19 cellular contexts compared by ENCODE assay signal in genomic region chr17:38709864-38710602, GRCh38. TPM values are rescaled to one million over a fixed set of nuclear protein-coding genes. Genes with fewer than 3 reads are reported as not detected.
DNase-seq lines count a peak whose midpoint lies in the region; ATAC-seq and TF ChIP-seq lines count a peak whose summit lies in the region.
"Had no signal": no experiment of that assay in that cellular context is flagged by ENCODE, and none has a peak within 500 bp of the region (broad histone marks: within the 10 kb centered on the region; RNA-seq: fewer than 3 reads in every experiment).

No MANE protein-coding gene starts in this region.

- no peaks in the 10 kb centered on the region for H3K9me3 ChIP-seq in SJCRH30 (replicated peaks)
- H3K9me3 ChIP-seq in neural progenitor cell (ENCODE audit: low read depth), result no peaks in the 10 kb centered on the region
- H3K9me3 ChIP-seq: tibial nerve had no signal

- H3K27me3 ChIP-seq in SJCRH30 (no peaks in the 10 kb centered on the region), neural progenitor cell (peaks cover 26% of the 10 kb centered on the region)
- H3K27me3 ChIP-seq: tibial nerve had no signal

- H3K4me3 ChIP-seq in SJCRH30 (no peak overlapping the region), neural progenitor cell (no peak overlapping the region)
- H3K4me3 ChIP-seq: tibial nerve had no signal

- no peak for DNase-seq in activated naive CD4-positive, alpha-beta T cell treated with anti-CD3 and anti-CD28 coated beads, Interleukin-2, amount 50 U/mL, for 72 hours (ENCODE audit: low spot score in 2 of 2)
- DNase-seq in activated naive CD4-positive, alpha-beta T cell treated with anti-CD3 and anti-CD28 coated beads, Interleukin-2, amount 10 ng/mL, durations not matched to agents 7 days and 5 days, result no peak
- DNase-seq in SJCRH30 (peak; percentile 88 to 93), immature natural killer cell (no peak), neural progenitor cell (ENCODE audit: low spot score) (no peak)
- DNase-seq in stimulated activated naive CD8-positive, alpha-beta T cell treated with anti-CD3 and anti-CD28 coated beads, Interleukin-15, amount 100 ng/mL, for 72 hours, result no peak
- DNase-seq in activated CD8-positive, alpha-beta memory T cell treated with anti-CD3 and anti-CD28 coated beads, Interleukin-2, amount 50 U/mL, for 48 hours, result no peak
- DNase-seq: activated CD4-positive, alpha-beta T cell treated with anti-CD3 and anti-CD28 coated beads, Interleukin-2, amount 50 U/mL, for 1 hour; activated gamma-delta T cell; effector CD4-positive, alpha-beta T cell; left ventricle myocardium superior; NCI-H2107; NCI-H774; RPMI8226; stimulated activated CD4-positive, alpha-beta T cell treated with anti-CD3 and anti-CD28 coated beads, Interleukin-2, amount 100 ng/mL, for 48 hours; stimulated activated CD8-positive, alpha-beta memory T cell treated with anti-CD3 and anti-CD28 coated beads, Interleukin-4, amount 100 ng/mL, for 48 hours had no signal

- H3K27ac Mint-ChIP-seq in activated naive CD4-positive, alpha-beta T cell treated with anti-CD3 and anti-CD28 coated beads, Interleukin-2, amount 50 U/mL, for 72 hours, result peak overlapping the region; percentile 13 to 93
- no peak overlapping the region for H3K27ac Mint-ChIP-seq in activated naive CD4-positive, alpha-beta T cell treated with anti-CD3 and anti-CD28 coated beads, Interleukin-2, amount 10 ng/mL, durations not matched to agents 7 days and 5 days
- H3K27ac Mint-ChIP-seq in immature natural killer cell, result peak overlapping the region; percentile 49 to 91 (median 88)
- H3K27ac Mint-ChIP-seq in stimulated activated naive CD8-positive, alpha-beta T cell treated with anti-CD3 and anti-CD28 coated beads, Interleukin-15, amount 100 ng/mL, for 72 hours, result peak overlapping the region; percentile 75 to 92
- H3K27ac Mint-ChIP-seq in neural progenitor cell, result no peak overlapping the region

- H3K4me3 Mint-ChIP-seq in activated naive CD4-positive, alpha-beta T cell treated with anti-CD3 and anti-CD28 coated beads, Interleukin-2, amount 10 ng/mL, durations not matched to agents 7 days and 5 days, result no peak overlapping the region
- H3K4me3 Mint-ChIP-seq in immature natural killer cell (peak overlapping the region in 4 of 5 donors; percentile 31 to 57 (median 47)), neural progenitor cell (no peak overlapping the region)
- no peak overlapping the region for H3K4me3 Mint-ChIP-seq in stimulated activated naive CD8-positive, alpha-beta T cell treated with anti-CD3 and anti-CD28 coated beads, Interleukin-15, amount 100 ng/mL, for 72 hours

- no peak overlapping the region for H2AFZ ChIP-seq in neural progenitor cell (replicated peaks)

- peaks cover 22% of the 10 kb centered on the region for H3K4me1 ChIP-seq in SJCRH30
- H3K4me1 ChIP-seq in neural progenitor cell, result peaks cover 9% of the 10 kb centered on the region

- H3K27me3 Mint-ChIP-seq in activated naive CD4-positive, alpha-beta T cell treated with anti-CD3 and anti-CD28 coated beads, Interleukin-2, amount 10 ng/mL, durations not matched to agents 7 days and 5 days, result no peaks in the 10 kb centered on the region
- H3K27me3 Mint-ChIP-seq in immature natural killer cell (ENCODE audit: low read depth in 3 of 3), result peaks cover 2 to 7% (median 3%) of the 10 kb centered on the region in 3 donors
- no peaks in the 10 kb centered on the region for H3K27me3 Mint-ChIP-seq in stimulated activated naive CD8-positive, alpha-beta T cell treated with anti-CD3 and anti-CD28 coated beads, Interleukin-15, amount 100 ng/mL, for 72 hours
- H3K27me3 Mint-ChIP-seq in neural progenitor cell (ENCODE audit: insufficient read depth, low read depth), result peaks cover 5% of the 10 kb centered on the region

- no peak overlapping the region for H3K9ac ChIP-seq in neural progenitor cell

- H3K27ac ChIP-seq in SJCRH30 (peak overlapping the region; percentile 31), neural progenitor cell (no peak overlapping the region)
- H3K27ac ChIP-seq: tibial nerve had no signal

- no peak overlapping the region for H3K4me2 ChIP-seq in neural progenitor cell

- TF ChIP-seq CTCF in neural progenitor cell (IDR thresholded peaks at IDR 0.05), result no peak

- no peak for ATAC-seq in activated naive CD4-positive, alpha-beta T cell treated with anti-CD3 and anti-CD28 coated beads, Interleukin-2, amount 50 U/mL, for 72 hours
- ATAC-seq in stimulated activated naive CD8-positive, alpha-beta T cell treated with anti-CD3 and anti-CD28 coated beads, Interleukin-15, amount 100 ng/mL, for 72 hours, result no peak
- ATAC-seq in GM21390 (IDR thresholded peaks at IDR 0.05; ENCODE audit: unreplicated experiment), result no peak
- ATAC-seq: left ventricle myocardium superior, sciatic nerve had no signal

- peaks cover 9% of the 10 kb centered on the region; the same call in 1 of the 2 replicates for H3K36me3 ChIP-seq in SJCRH30
- H3K36me3 ChIP-seq in neural progenitor cell, result no peaks in the 10 kb centered on the region

- CTCF ChIA-PET in activated naive CD4-positive, alpha-beta T cell treated with anti-CD3 and anti-CD28 coated beads, Interleukin-2, amount 10 ng/mL, durations not matched to agents 7 days and 5 days (lab: Charles Lee), result interaction anchor here (1.5 to 3.9 kb wide), 3 partner anchors 19 to 34 kb away, joined by 4 to 14 read pairs (median 8); no protein-coding TSS in a partner anchor

- peaks cover 31 to 45% of the 10 kb centered on the region in 2 donors for H3K36me3 Mint-ChIP-seq in activated naive CD4-positive, alpha-beta T cell treated with anti-CD3 and anti-CD28 coated beads, Interleukin-2, amount 50 U/mL, for 72 hours
- H3K36me3 Mint-ChIP-seq in activated naive CD4-positive, alpha-beta T cell treated with anti-CD3 and anti-CD28 coated beads, Interleukin-2, amount 10 ng/mL, durations not matched to agents 7 days and 5 days, result peaks cover 58% of the 10 kb centered on the region
- H3K36me3 Mint-ChIP-seq in immature natural killer cell (peaks cover 10 to 38% (median 24%) of the 10 kb centered on the region in 3 donors), neural progenitor cell (peaks cover 4% of the 10 kb centered on the region)

- H3K9me3 Mint-ChIP-seq in activated naive CD4-positive, alpha-beta T cell treated with anti-CD3 and anti-CD28 coated beads, Interleukin-2, amount 50 U/mL, for 72 hours, result no peaks in the 10 kb centered on the region
- no peaks in the 10 kb centered on the region for H3K9me3 Mint-ChIP-seq in activated naive CD4-positive, alpha-beta T cell treated with anti-CD3 and anti-CD28 coated beads, Interleukin-2, amount 10 ng/mL, durations not matched to agents 7 days and 5 days
- no peaks in the 10 kb centered on the region for H3K9me3 Mint-ChIP-seq in immature natural killer cell
- H3K9me3 Mint-ChIP-seq in stimulated activated naive CD8-positive, alpha-beta T cell treated with anti-CD3 and anti-CD28 coated beads, Interleukin-15, amount 100 ng/mL, for 72 hours, result no peaks in the 10 kb centered on the region
- H3K9me3 Mint-ChIP-seq in neural progenitor cell, result no peaks in the 10 kb centered on the region

- H4K20me1 ChIP-seq in neural progenitor cell (ENCODE audit: low read depth), result peaks cover 44% of the 10 kb centered on the region

- H3K4me1 Mint-ChIP-seq in activated naive CD4-positive, alpha-beta T cell treated with anti-CD3 and anti-CD28 coated beads, Interleukin-2, amount 10 ng/mL, durations not matched to agents 7 days and 5 days, result peaks cover 65% of the 10 kb centered on the region
- H3K4me1 Mint-ChIP-seq in immature natural killer cell (peaks cover 59 to 65% of the 10 kb centered on the region in 2 donors), neural progenitor cell (peaks cover 32% of the 10 kb centered on the region)
- H3K4me1 Mint-ChIP-seq in stimulated activated naive CD8-positive, alpha-beta T cell treated with anti-CD3 and anti-CD28 coated beads, Interleukin-15, amount 100 ng/mL, for 72 hours, result peaks cover 81% of the 10 kb centered on the region

- H3K79me2 ChIP-seq in neural progenitor cell (ENCODE audit: low read depth), result no peaks in the 10 kb centered on the region

- peaks cover 21% of the 10 kb centered on the region for H3F3A ChIP-seq in neural progenitor cell (ENCODE audit: low read depth)

RNA-seq across cellular contexts. Expression of gene MLLT6, which starts 5.0 kb away (rescaled TPM):
- total RNA-seq in activated naive CD4-positive, alpha-beta T cell treated with anti-CD3 and anti-CD28 coated beads, Interleukin-2, amount 50 U/mL, for 72 hours, result 100 to 1,000 TPM; 204 to 288 TPM
- 24.2 and 35.5 TPM in 2 replicates for total RNA-seq in SJCRH30 (2014; rRNA removed; shearing (Covaris generic))
- 10 to 100 TPM in 1 of 3 donors, 1 to 10 TPM in 2; 3.8 to 24.5 (median 7.4) TPM for polyA plus RNA-seq in immature natural killer cell
- 7.4 and 24.4 TPM in 2 replicates for total RNA-seq in neural progenitor cell (ENCODE audit: low replicate concordance)

RNA-seq across cellular contexts. Expression of gene CISD3, which starts 20.1 kb away (rescaled TPM):
- 10 to 100 TPM; 32.7 to 40.7 TPM for total RNA-seq in activated naive CD4-positive, alpha-beta T cell treated with anti-CD3 and anti-CD28 coated beads, Interleukin-2, amount 50 U/mL, for 72 hours
- 11.6 and 14.5 TPM in 2 replicates for total RNA-seq in SJCRH30 (2014; rRNA removed; shearing (Covaris generic))
- 100 to 1,000 TPM; 143 to 197 (median 160) TPM for polyA plus RNA-seq in immature natural killer cell
- total RNA-seq in neural progenitor cell (ENCODE audit: low replicate concordance), result 0.60 and 1.0 TPM in 2 replicates

RNA-seq across cellular contexts. Expression of gene EPOP, which starts 35.3 kb away (rescaled TPM):
- total RNA-seq in activated naive CD4-positive, alpha-beta T cell treated with anti-CD3 and anti-CD28 coated beads, Interleukin-2, amount 50 U/mL, for 72 hours, result 10 to 100 TPM; 27.5 to 31.3 TPM
- 6.1 and 6.6 TPM in 2 replicates for total RNA-seq in SJCRH30 (2014; rRNA removed; shearing (Covaris generic))
- polyA plus RNA-seq in immature natural killer cell, result not detected
- 8.0 and 19.3 TPM in 2 replicates for total RNA-seq in neural progenitor cell (ENCODE audit: low replicate concordance)

RNA-seq across cellular contexts. Expression of gene PCGF2, which starts 38.1 kb away (rescaled TPM):
- 1 to 10 TPM; 3.1 to 6.9 TPM for total RNA-seq in activated naive CD4-positive, alpha-beta T cell treated with anti-CD3 and anti-CD28 coated beads, Interleukin-2, amount 50 U/mL, for 72 hours
- total RNA-seq in SJCRH30 (2014; rRNA removed; shearing (Covaris generic)), result 10.7 and 13.8 TPM in 2 replicates
- not detected for polyA plus RNA-seq in immature natural killer cell
- 16.7 and 23.8 TPM in 2 replicates for total RNA-seq in neural progenitor cell (ENCODE audit: low replicate concordance)

RNA-seq across cellular contexts. Expression of gene PSMB3, which starts 42.5 kb away (rescaled TPM):
- total RNA-seq in activated naive CD4-positive, alpha-beta T cell treated with anti-CD3 and anti-CD28 coated beads, Interleukin-2, amount 50 U/mL, for 72 hours, result 100 to 1,000 TPM; 339 to 405 TPM
- 239 and 280 TPM in 2 replicates for total RNA-seq in SJCRH30 (2014; rRNA removed; shearing (Covaris generic))
- polyA plus RNA-seq in immature natural killer cell, result 100 to 1,000 TPM; 509 to 821 (median 662) TPM
- 127 and 141 TPM in 2 replicates for total RNA-seq in neural progenitor cell (ENCODE audit: low replicate concordance)

Comparison
In these comparisons a context has a peak if more than half of its experiments do, and no peak if none do; other contexts are left out.
1. H3K27ac Mint-ChIP-seq: peak in activated naive CD4-positive, alpha-beta T cell treated with anti-CD3 and anti-CD28 coated beads, Interleukin-2, amount 50 U/mL, for 72 hours (2 of 2), immature natural killer cell (6 of 6) and stimulated activated naive CD8-positive, alpha-beta T cell treated with anti-CD3 and anti-CD28 coated beads, Interleukin-15, amount 100 ng/mL, for 72 hours (2 of 2); none in activated naive CD4-positive, alpha-beta T cell treated with anti-CD3 and anti-CD28 coated beads, Interleukin-2, amount 10 ng/mL, durations not matched to agents 7 days and 5 days (single experiment) and neural progenitor cell (single experiment).
2. DNase-seq: peak in SJCRH30 (2 of 2); none in activated naive CD4-positive, alpha-beta T cell treated with anti-CD3 and anti-CD28 coated beads, Interleukin-2, amount 50 U/mL, for 72 hours (0 of 2), activated naive CD4-positive, alpha-beta T cell treated with anti-CD3 and anti-CD28 coated beads, Interleukin-2, amount 10 ng/mL, durations not matched to agents 7 days and 5 days (single experiment), immature natural killer cell (0 of 3), stimulated activated naive CD8-positive, alpha-beta T cell treated with anti-CD3 and anti-CD28 coated beads, Interleukin-15, amount 100 ng/mL, for 72 hours (0 of 2), neural progenitor cell (single experiment) and activated CD8-positive, alpha-beta memory T cell treated with anti-CD3 and anti-CD28 coated beads, Interleukin-2, amount 50 U/mL, for 48 hours (single experiment).
3. H3K4me3 Mint-ChIP-seq: peak in immature natural killer cell (4 of 5); none in activated naive CD4-positive, alpha-beta T cell treated with anti-CD3 and anti-CD28 coated beads, Interleukin-2, amount 10 ng/mL, durations not matched to agents 7 days and 5 days (single experiment), stimulated activated naive CD8-positive, alpha-beta T cell treated with anti-CD3 and anti-CD28 coated beads, Interleukin-15, amount 100 ng/mL, for 72 hours (0 of 2) and neural progenitor cell (single experiment).